In the genomic region with DNA sequence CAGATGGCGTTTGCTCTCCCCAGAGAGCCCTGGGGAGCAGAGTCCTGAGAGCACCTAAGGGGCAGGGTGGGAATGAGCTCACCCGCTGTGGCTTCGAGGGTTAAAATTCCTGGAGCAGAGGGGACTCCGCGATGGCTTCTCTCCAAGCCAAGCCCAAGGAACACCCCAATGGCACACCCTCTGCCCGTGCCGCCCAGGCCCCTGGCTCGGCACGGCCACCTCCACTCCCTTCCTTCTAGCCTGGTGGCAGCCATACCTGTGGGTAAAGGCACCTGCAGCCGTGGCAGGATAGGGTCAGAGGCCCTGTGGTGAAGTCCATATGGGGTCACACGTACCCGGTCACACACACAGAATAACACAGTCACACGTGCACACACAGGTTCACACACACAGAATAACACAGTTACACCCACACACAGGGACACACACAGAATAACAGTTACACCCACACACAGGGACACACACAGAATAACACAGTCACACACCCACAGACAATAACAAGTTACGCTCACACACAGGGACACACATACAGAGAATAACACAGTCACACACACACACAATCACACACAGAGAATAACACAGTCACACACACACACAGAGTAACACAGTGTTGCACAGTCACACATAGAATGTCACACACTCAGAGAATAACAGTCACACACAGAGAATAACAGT, we compare ENCODE assay signal across 19 cellular contexts. TPM values are rescaled to one million over a fixed set of nuclear protein-coding genes. Genes with fewer than 3 reads are reported as not detected.
"Had no signal": no experiment of that assay in that cellular context is flagged by ENCODE, and none has a peak within 500 bp of the region (broad histone marks: within the 10 kb centered on the region; RNA-seq: fewer than 3 reads in every experiment).

No MANE protein-coding gene starts in this region.

- H3K4me3 ChIP-seq: breast epithelium, gastrocnemius medialis, heart right ventricle, ovary, SK-N-MC had no signal

- H3K27me3 ChIP-seq: breast epithelium, gastrocnemius medialis, heart right ventricle, ovary had no signal

- DNase-seq: activated CD4-positive, alpha-beta T cell treated with anti-CD3 and anti-CD28 coated beads, Interleukin-2, amount 50 U/mL, for 4 hours; activated naive CD8-positive, alpha-beta T cell treated with anti-CD3 and anti-CD28 coated beads for 36 hours; activated T-cell treated with anti-CD3 and anti-CD28 coated beads, Interleukin-2, amount 50 U/mL, for 48 hours; anterior cingulate cortex; gastrocnemius medialis; heart right ventricle; mammary epithelial cell; naive B cell; stimulated activated CD4-positive, alpha-beta T cell treated with anti-CD3 and anti-CD28 coated beads, Interleukin-15, amount 100 ng/mL, for 24 hours; stimulated activated CD4-positive, alpha-beta T cell treated with anti-CD3 and anti-CD28 coated beads, Interleukin-4, amount 100 ng/mL, for 1 hour; stimulated activated naive CD8-positive, alpha-beta T cell treated with anti-CD3 and anti-CD28 coated beads, Interleukin-15, Interleukin-2, amounts not matched to agents 100 U/mL and 50 U/mL, for 24 hours; T-cell; T-helper 9 cell; trophoblast cell had no signal

- H3K27ac Mint-ChIP-seq: activated naive CD8-positive, alpha-beta T cell treated with anti-CD3 and anti-CD28 coated beads for 36 hours; T-cell had no signal

- H3K27ac ChIP-seq: breast epithelium, ovary, SK-N-MC had no signal

- H3K27me3 Mint-ChIP-seq: activated naive CD8-positive, alpha-beta T cell treated with anti-CD3 and anti-CD28 coated beads for 36 hours had no signal

- H3K9me3 ChIP-seq: breast epithelium, gastrocnemius medialis, ovary had no signal

- H3K4me1 ChIP-seq: breast epithelium had no signal

- H3K36me3 ChIP-seq: breast epithelium, gastrocnemius medialis, heart right ventricle, ovary had no signal

- FAIRE-seq: islet of Langerhans had no signal

- H3K4me3 Mint-ChIP-seq: activated naive CD8-positive, alpha-beta T cell treated with anti-CD3 and anti-CD28 coated beads for 36 hours; naive B cell; T-cell had no signal

RNA-seq across cellular contexts. Expression of gene RAMP1, which starts 50.5 kb away (rescaled TPM):
- total RNA-seq: dermis microvascular lymphatic vessel endothelial cell had no signal
